1 cellular context compared by ENCODE assay signal in genomic region chr7:131328387-131329175, GRCh38.
A peak's percentile ranks its signal among the peaks of the same experiment; 100 is the strongest.
TF ChIP-seq lines count a peak whose summit lies in the region.

No MANE protein-coding gene starts in this region.

TF ChIP-seq in K562, 482 proteins besides CTCF, POLR2A, EP300 and RAD21 (continued from another document and continues in another):
- TF ChIP-seq, protein P1, sequence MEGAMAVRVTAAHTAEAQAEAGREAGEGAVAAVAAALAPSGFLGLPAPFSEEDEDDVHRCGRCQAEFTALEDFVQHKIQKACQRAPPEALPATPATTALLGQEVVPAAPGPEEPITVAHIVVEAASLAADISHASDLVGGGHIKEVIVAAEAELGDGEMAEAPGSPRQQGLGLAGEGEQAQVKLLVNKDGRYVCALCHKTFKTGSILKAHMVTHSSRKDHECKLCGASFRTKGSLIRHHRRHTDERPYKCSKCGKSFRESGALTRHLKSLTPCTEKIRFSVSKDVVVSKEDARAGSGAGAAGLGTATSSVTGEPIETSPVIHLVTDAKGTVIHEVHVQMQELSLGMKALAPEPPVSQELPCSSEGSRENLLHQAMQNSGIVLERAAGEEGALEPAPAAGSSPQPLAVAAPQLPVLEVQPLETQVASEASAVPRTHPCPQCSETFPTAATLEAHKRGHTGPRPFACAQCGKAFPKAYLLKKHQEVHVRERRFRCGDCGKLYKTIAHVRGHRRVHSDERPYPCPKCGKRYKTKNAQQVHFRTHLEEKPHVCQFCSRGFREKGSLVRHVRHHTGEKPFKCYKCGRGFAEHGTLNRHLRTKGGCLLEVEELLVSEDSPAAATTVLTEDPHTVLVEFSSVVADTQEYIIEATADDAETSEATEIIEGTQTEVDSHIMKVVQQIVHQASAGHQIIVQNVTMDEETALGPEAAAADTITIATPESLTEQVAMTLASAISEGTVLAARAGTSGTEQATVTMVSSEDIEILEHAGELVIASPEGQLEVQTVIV (CRISPR knock-in tag; IDR thresholded peaks at IDR 0.05; ENCODE audit: borderline replicate concordance), result 0 out of 2 replicates have a peak, but pooled peaks have one; percentile 51
- TF ChIP-seq TFAP4 (CRISPR knock-in tag; IDR thresholded peaks at IDR 0.05; ENCODE audit: borderline replicate concordance), result no peak
- no peak for TF ChIP-seq ZNF695 (CRISPR knock-in tag; IDR thresholded peaks at IDR 0.05)
- no peak for TF ChIP-seq PKNOX1 (IDR thresholded peaks at IDR 0.05)
- no peak for TF ChIP-seq SNIP1 (IDR thresholded peaks at IDR 0.05; ENCODE audit: low read depth)
- TF ChIP-seq KAT2B (IDR thresholded peaks at IDR 0.05; ENCODE audit: low read depth, low read length), result no peak
- no peak for TF ChIP-seq C11orf30 (IDR thresholded peaks at IDR 0.05; ENCODE audit: low read depth)
- no peak for TF ChIP-seq ZKSCAN1 (IDR thresholded peaks at IDR 0.05; ENCODE audit: low read depth, low read length)
- no peak for TF ChIP-seq STAT5B (CRISPR knock-in tag; IDR thresholded peaks at IDR 0.05)
- peak; percentile 27 for TF ChIP-seq TAF9B (IDR thresholded peaks at IDR 0.05; ENCODE audit: partially characterized antibody)
- no peak for TF ChIP-seq NCOA1 (IDR thresholded peaks at IDR 0.05; ENCODE audit: low read depth)
- TF ChIP-seq ZC3H8 (IDR thresholded peaks at IDR 0.05), result no peak
- no peak for TF ChIP-seq ERF (CRISPR knock-in tag; IDR thresholded peaks at IDR 0.05)
- TF ChIP-seq SRF (CRISPR knock-in tag; IDR thresholded peaks at IDR 0.05), result no peak
- TF ChIP-seq MYNN (IDR thresholded peaks at IDR 0.05), result no peak
- no peak for TF ChIP-seq MYNN (CRISPR knock-in tag; IDR thresholded peaks at IDR 0.05)
- TF ChIP-seq, protein P2, sequence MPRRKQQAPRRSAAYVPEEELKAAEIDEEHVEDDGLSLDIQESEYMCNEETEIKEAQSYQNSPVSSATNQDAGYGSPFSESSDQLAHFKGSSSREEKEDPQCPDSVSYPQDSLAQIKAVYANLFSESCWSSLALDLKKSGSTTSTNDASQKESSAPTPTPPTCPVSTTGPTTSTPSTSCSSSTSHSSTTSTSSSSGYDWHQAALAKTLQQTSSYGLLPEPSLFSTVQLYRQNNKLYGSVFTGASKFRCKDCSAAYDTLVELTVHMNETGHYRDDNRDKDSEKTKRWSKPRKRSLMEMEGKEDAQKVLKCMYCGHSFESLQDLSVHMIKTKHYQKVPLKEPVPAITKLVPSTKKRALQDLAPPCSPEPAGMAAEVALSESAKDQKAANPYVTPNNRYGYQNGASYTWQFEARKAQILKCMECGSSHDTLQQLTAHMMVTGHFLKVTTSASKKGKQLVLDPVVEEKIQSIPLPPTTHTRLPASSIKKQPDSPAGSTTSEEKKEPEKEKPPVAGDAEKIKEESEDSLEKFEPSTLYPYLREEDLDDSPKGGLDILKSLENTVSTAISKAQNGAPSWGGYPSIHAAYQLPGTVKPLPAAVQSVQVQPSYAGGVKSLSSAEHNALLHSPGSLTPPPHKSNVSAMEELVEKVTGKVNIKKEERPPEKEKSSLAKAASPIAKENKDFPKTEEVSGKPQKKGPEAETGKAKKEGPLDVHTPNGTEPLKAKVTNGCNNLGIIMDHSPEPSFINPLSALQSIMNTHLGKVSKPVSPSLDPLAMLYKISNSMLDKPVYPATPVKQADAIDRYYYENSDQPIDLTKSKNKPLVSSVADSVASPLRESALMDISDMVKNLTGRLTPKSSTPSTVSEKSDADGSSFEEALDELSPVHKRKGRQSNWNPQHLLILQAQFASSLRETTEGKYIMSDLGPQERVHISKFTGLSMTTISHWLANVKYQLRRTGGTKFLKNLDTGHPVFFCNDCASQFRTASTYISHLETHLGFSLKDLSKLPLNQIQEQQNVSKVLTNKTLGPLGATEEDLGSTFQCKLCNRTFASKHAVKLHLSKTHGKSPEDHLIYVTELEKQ (CRISPR knock-in tag; IDR thresholded peaks at IDR 0.05), result no peak
- no peak for TF ChIP-seq ZBTB34 (CRISPR knock-in tag; IDR thresholded peaks at IDR 0.05)
- no peak for TF ChIP-seq BCL6 (CRISPR knock-in tag; IDR thresholded peaks at IDR 0.05)
- TF ChIP-seq POLR2AphosphoS2 (IDR thresholded peaks at IDR 0.05; ENCODE audit: low read length), result no peak
- TF ChIP-seq ESRRA (IDR thresholded peaks at IDR 0.05; ENCODE audit: borderline replicate concordance, low read depth), result no peak
- TF ChIP-seq ZNF77 (CRISPR knock-in tag; IDR thresholded peaks at IDR 0.05), result no peak
- no peak for TF ChIP-seq IRF2 (CRISPR knock-in tag; IDR thresholded peaks at IDR 0.05)
- TF ChIP-seq, protein P3, sequence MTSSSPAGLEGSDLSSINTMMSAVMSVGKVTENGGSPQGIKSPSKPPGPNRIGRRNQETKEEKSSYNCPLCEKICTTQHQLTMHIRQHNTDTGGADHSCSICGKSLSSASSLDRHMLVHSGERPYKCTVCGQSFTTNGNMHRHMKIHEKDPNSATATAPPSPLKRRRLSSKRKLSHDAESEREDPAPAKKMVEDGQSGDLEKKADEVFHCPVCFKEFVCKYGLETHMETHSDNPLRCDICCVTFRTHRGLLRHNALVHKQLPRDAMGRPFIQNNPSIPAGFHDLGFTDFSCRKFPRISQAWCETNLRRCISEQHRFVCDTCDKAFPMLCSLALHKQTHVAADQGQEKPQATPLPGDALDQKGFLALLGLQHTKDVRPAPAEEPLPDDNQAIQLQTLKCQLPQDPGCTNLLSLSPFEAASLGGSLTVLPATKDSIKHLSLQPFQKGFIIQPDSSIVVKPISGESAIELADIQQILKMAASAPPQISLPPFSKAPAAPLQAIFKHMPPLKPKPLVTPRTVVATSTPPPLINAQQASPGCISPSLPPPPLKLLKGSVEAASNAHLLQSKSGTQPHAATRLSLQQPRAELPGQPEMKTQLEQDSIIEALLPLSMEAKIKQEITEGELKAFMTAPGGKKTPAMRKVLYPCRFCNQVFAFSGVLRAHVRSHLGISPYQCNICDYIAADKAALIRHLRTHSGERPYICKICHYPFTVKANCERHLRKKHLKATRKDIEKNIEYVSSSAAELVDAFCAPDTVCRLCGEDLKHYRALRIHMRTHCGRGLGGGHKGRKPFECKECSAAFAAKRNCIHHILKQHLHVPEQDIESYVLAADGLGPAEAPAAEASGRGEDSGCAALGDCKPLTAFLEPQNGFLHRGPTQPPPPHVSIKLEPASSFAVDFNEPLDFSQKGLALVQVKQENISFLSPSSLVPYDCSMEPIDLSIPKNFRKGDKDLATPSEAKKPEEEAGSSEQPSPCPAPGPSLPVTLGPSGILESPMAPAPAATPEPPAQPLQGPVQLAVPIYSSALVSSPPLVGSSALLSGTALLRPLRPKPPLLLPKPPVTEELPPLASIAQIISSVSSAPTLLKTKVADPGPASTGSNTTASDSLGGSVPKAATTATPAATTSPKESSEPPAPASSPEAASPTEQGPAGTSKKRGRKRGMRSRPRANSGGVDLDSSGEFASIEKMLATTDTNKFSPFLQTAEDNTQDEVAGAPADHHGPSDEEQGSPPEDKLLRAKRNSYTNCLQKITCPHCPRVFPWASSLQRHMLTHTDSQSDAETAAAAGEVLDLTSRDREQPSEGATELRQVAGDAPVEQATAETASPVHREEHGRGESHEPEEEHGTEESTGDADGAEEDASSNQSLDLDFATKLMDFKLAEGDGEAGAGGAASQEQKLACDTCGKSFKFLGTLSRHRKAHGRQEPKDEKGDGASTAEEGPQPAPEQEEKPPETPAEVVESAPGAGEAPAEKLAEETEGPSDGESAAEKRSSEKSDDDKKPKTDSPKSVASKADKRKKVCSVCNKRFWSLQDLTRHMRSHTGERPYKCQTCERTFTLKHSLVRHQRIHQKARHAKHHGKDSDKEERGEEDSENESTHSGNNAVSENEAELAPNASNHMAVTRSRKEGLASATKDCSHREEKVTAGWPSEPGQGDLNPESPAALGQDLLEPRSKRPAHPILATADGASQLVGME (CRISPR knock-in tag; IDR thresholded peaks at IDR 0.05), result no peak
- no peak for TF ChIP-seq ZBTB49 (CRISPR knock-in tag; IDR thresholded peaks at IDR 0.05; ENCODE audit: borderline replicate concordance)
- TF ChIP-seq, protein P4, sequence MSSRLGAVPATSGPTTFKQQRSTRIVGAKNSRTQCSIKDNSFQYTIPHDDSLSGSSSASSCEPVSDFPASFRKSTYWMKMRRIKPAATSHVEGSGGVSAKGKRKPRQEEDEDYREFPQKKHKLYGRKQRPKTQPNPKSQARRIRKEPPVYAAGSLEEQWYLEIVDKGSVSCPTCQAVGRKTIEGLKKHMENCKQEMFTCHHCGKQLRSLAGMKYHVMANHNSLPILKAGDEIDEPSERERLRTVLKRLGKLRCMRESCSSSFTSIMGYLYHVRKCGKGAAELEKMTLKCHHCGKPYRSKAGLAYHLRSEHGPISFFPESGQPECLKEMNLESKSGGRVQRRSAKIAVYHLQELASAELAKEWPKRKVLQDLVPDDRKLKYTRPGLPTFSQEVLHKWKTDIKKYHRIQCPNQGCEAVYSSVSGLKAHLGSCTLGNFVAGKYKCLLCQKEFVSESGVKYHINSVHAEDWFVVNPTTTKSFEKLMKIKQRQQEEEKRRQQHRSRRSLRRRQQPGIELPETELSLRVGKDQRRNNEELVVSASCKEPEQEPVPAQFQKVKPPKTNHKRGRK (tag; IDR thresholded peaks at IDR 0.05), result peak; percentile 38; the same call in 1 of the 2 replicates
- TF ChIP-seq PTBP1 (IDR thresholded peaks at IDR 0.05; ENCODE audit: low read depth, low read length), result no peak
- TF ChIP-seq HNRNPH1 (optimal IDR thresholded peaks at IDR 0.05; ENCODE audit: low read depth, low read length), result no peak
- TF ChIP-seq GABPA (tag; conservative IDR thresholded peaks at IDR 0.05; ENCODE audit: low read depth), result 0 out of 2 replicates have a peak, but pooled peaks have one; percentile 8
- no peak for TF ChIP-seq NR2C2 (CRISPR knock-in tag; IDR thresholded peaks at IDR 0.05)
- peak; percentile 4; the same call in 1 of the 2 replicates for TF ChIP-seq NR2C2 (tag; IDR thresholded peaks at IDR 0.05)
- no peak for TF ChIP-seq GABPB2 (CRISPR knock-in tag; conservative IDR thresholded peaks at IDR 0.05)
- TF ChIP-seq NFE2L1 (tag; IDR thresholded peaks at IDR 0.05; ENCODE audit: borderline replicate concordance, low read depth), result no peak
- TF ChIP-seq XRCC5 (IDR thresholded peaks at IDR 0.05; ENCODE audit: low read depth, low read length), result no peak
- TF ChIP-seq NCOA4 (IDR thresholded peaks at IDR 0.05; ENCODE audit: partially characterized antibody), result no peak
- 0 out of 2 replicates have a peak, but pooled peaks have one; percentile 72 for TF ChIP-seq FOXJ2 (tag; IDR thresholded peaks at IDR 0.05)
- TF ChIP-seq NBN (IDR thresholded peaks at IDR 0.05; ENCODE audit: low read depth), result no peak
- no peak for TF ChIP-seq E2F8 (IDR thresholded peaks at IDR 0.05; ENCODE audit: low read depth, partially characterized antibody)
